1 cellular context compared by ENCODE assay signal in the genomic region with DNA sequence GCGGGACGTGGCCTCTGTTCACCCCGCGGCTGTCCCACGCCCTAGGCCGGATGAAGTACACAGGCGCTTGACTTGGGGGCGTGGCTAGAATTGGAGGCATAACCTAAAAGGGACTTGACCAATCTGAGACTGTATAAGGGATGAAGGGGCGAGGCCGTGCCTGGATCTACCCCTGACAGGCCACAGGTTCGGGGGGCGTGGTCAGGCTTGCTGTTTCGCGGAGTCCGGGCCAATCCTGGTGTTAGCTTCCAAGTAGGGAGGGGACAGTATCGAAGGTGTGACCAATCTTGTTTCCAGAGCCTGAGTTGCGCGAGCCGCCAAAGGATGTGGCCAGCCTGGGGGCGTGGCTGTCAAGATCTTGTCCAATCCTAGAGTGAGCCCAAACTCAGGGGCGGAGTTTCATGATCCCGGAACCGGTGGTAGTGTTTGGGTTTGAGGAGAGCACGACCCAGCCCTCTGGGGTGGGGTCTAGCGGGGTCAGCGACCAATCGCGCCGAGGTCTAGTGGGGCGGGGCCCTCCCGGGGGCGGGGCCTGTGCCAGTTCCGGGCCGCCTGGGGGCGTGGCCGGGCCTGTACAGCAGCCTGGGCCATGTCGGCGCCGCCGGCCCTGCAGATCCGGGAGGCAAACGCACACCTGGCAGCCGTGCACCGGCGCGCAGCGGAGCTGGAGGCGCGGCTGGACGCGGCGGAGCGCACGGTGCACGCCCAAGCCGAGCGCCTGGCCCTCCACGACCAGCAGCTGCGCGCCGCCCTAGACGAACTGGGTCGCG.
A peak's percentile ranks its signal among the peaks of the same experiment; 100 is the strongest.
TF ChIP-seq lines count a peak whose summit lies in the region.

A gene with protein sequence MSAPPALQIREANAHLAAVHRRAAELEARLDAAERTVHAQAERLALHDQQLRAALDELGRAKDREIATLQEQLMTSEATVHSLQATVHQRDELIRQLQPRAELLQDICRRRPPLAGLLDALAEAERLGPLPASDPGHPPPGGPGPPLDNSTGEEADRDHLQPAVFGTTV (plus strand): TSS at position 571 of the 770 bp plus-strand sequence. CDS start 19 bp downstream, at position 590.

TF ChIP-seq in HepG2, 621 proteins besides CTCF, POLR2A, EP300 and RAD21 (continued from another document and continues in another):
- TF ChIP-seq, protein P1, sequence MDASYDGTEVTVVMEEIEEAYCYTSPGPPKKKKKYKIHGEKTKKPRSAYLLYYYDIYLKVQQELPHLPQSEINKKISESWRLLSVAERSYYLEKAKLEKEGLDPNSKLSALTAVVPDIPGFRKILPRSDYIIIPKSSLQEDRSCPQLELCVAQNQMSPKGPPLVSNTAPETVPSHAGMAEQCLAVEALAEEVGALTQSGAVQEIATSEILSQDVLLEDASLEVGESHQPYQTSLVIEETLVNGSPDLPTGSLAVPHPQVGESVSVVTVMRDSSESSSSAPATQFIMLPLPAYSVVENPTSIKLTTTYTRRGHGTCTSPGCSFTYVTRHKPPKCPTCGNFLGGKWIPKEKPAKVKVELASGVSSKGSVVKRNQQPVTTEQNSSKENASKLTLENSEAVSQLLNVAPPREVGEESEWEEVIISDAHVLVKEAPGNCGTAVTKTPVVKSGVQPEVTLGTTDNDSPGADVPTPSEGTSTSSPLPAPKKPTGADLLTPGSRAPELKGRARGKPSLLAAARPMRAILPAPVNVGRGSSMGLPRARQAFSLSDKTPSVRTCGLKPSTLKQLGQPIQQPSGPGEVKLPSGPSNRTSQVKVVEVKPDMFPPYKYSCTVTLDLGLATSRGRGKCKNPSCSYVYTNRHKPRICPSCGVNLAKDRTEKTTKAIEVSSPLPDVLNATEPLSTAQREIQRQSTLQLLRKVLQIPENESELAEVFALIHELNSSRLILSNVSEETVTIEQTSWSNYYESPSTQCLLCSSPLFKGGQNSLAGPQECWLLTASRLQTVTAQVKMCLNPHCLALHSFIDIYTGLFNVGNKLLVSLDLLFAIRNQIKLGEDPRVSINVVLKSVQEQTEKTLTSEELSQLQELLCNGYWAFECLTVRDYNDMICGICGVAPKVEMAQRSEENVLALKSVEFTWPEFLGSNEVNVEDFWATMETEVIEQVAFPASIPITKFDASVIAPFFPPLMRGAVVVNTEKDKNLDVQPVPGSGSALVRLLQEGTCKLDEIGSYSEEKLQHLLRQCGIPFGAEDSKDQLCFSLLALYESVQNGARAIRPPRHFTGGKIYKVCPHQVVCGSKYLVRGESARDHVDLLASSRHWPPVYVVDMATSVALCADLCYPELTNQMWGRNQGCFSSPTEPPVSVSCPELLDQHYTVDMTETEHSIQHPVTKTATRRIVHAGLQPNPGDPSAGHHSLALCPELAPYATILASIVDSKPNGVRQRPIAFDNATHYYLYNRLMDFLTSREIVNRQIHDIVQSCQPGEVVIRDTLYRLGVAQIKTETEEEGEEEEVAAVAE (CRISPR knock-in tag; IDR thresholded peaks at IDR 0.05; ENCODE audit: borderline replicate concordance) = no peak
- TF ChIP-seq ZNF496 (CRISPR knock-in tag; IDR thresholded peaks at IDR 0.05; ENCODE audit: insufficient replicate concordance) (no peak), SRSF4 (IDR thresholded peaks at IDR 0.05; ENCODE audit: low read depth, low read length, poor library complexity, severe bottlenecking) (no peak), STAG1 (CRISPR knock-in tag; IDR thresholded peaks at IDR 0.05) (no peak; the same call in 1 of the 2 replicates), ZNF138 (CRISPR knock-in tag; IDR thresholded peaks at IDR 0.05; ENCODE audit: low read depth) (peak; percentile 66; the same call in 1 of the 2 replicates), MIER2 (CRISPR knock-in tag; IDR thresholded peaks at IDR 0.05) (no peak), SUZ12 (IDR thresholded peaks at IDR 0.05; ENCODE audit: low read depth, low read length) (no peak), SRF (IDR thresholded peaks at IDR 0.05; ENCODE audit: low read depth, low read length) (peak; percentile 37; the same call in 1 of the 2 replicates), MEF2D (CRISPR knock-in tag; IDR thresholded peaks at IDR 0.05) (no peak), MBD4 (IDR thresholded peaks at IDR 0.05; ENCODE audit: borderline replicate concordance, low read length) (no peak), SOX13 (IDR thresholded peaks at IDR 0.05) (no peak), SOX13 (CRISPR knock-in tag; conservative IDR thresholded peaks at IDR 0.05 in 1 of 2, IDR thresholded peaks at IDR 0.05 in 1 of 2) (no peak), ZFY (CRISPR knock-in tag; IDR thresholded peaks at IDR 0.05) (peak; percentile 96), PHF20 (CRISPR knock-in tag; IDR thresholded peaks at IDR 0.05) (no peak), KDM2A (CRISPR knock-in tag; IDR thresholded peaks at IDR 0.05; ENCODE audit: borderline replicate concordance, low read depth) (peak; percentile 60)
- TF ChIP-seq, protein P2, sequence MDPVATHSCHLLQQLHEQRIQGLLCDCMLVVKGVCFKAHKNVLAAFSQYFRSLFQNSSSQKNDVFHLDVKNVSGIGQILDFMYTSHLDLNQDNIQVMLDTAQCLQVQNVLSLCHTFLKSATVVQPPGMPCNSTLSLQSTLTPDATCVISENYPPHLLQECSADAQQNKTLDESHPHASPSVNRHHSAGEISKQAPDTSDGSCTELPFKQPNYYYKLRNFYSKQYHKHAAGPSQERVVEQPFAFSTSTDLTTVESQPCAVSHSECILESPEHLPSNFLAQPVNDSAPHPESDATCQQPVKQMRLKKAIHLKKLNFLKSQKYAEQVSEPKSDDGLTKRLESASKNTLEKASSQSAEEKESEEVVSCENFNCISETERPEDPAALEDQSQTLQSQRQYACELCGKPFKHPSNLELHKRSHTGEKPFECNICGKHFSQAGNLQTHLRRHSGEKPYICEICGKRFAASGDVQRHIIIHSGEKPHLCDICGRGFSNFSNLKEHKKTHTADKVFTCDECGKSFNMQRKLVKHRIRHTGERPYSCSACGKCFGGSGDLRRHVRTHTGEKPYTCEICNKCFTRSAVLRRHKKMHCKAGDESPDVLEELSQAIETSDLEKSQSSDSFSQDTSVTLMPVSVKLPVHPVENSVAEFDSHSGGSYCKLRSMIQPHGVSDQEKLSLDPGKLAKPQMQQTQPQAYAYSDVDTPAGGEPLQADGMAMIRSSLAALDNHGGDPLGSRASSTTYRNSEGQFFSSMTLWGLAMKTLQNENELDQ (CRISPR knock-in tag; IDR thresholded peaks at IDR 0.05; ENCODE audit: borderline replicate concordance) = no peak
- TF ChIP-seq, protein P3, sequence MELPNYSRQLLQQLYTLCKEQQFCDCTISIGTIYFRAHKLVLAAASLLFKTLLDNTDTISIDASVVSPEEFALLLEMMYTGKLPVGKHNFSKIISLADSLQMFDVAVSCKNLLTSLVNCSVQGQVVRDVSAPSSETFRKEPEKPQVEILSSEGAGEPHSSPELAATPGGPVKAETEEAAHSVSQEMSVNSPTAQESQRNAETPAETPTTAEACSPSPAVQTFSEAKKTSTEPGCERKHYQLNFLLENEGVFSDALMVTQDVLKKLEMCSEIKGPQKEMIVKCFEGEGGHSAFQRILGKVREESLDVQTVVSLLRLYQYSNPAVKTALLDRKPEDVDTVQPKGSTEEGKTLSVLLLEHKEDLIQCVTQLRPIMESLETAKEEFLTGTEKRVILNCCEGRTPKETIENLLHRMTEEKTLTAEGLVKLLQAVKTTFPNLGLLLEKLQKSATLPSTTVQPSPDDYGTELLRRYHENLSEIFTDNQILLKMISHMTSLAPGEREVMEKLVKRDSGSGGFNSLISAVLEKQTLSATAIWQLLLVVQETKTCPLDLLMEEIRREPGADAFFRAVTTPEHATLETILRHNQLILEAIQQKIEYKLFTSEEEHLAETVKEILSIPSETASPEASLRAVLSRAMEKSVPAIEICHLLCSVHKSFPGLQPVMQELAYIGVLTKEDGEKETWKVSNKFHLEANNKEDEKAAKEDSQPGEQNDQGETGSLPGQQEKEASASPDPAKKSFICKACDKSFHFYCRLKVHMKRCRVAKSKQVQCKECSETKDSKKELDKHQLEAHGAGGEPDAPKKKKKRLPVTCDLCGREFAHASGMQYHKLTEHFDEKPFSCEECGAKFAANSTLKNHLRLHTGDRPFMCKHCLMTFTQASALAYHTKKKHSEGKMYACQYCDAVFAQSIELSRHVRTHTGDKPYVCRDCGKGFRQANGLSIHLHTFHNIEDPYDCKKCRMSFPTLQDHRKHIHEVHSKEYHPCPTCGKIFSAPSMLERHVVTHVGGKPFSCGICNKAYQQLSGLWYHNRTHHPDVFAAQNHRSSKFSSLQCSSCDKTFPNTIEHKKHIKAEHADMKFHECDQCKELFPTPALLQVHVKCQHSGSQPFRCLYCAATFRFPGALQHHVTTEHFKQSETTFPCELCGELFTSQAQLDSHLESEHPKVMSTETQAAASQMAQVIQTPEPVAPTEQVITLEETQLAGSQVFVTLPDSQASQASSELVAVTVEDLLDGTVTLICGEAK (IDR thresholded peaks at IDR 0.05) = no peak
- TF ChIP-seq, protein P3 (CRISPR knock-in tag; IDR thresholded peaks at IDR 0.05) = no peak; the same call in 1 of the 2 replicates
- TF ChIP-seq, protein P4, sequence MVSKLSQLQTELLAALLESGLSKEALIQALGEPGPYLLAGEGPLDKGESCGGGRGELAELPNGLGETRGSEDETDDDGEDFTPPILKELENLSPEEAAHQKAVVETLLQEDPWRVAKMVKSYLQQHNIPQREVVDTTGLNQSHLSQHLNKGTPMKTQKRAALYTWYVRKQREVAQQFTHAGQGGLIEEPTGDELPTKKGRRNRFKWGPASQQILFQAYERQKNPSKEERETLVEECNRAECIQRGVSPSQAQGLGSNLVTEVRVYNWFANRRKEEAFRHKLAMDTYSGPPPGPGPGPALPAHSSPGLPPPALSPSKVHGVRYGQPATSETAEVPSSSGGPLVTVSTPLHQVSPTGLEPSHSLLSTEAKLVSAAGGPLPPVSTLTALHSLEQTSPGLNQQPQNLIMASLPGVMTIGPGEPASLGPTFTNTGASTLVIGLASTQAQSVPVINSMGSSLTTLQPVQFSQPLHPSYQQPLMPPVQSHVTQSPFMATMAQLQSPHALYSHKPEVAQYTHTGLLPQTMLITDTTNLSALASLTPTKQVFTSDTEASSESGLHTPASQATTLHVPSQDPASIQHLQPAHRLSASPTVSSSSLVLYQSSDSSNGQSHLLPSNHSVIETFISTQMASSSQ (IDR thresholded peaks at IDR 0.05; ENCODE audit: low read depth) = no peak
- TF ChIP-seq, protein P4 (CRISPR knock-in tag; IDR thresholded peaks at IDR 0.05; ENCODE audit: borderline replicate concordance) = no peak
- TF ChIP-seq, protein P5, sequence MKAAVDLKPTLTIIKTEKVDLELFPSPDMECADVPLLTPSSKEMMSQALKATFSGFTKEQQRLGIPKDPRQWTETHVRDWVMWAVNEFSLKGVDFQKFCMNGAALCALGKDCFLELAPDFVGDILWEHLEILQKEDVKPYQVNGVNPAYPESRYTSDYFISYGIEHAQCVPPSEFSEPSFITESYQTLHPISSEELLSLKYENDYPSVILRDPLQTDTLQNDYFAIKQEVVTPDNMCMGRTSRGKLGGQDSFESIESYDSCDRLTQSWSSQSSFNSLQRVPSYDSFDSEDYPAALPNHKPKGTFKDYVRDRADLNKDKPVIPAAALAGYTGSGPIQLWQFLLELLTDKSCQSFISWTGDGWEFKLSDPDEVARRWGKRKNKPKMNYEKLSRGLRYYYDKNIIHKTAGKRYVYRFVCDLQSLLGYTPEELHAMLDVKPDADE (CRISPR knock-in tag; IDR thresholded peaks at IDR 0.05) = 0 out of 2 replicates have a peak, but pooled peaks have one; percentile 12
- TF ChIP-seq, protein P6, sequence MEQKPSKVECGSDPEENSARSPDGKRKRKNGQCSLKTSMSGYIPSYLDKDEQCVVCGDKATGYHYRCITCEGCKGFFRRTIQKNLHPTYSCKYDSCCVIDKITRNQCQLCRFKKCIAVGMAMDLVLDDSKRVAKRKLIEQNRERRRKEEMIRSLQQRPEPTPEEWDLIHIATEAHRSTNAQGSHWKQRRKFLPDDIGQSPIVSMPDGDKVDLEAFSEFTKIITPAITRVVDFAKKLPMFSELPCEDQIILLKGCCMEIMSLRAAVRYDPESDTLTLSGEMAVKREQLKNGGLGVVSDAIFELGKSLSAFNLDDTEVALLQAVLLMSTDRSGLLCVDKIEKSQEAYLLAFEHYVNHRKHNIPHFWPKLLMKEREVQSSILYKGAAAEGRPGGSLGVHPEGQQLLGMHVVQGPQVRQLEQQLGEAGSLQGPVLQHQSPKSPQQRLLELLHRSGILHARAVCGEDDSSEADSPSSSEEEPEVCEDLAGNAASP (CRISPR knock-in tag; IDR thresholded peaks at IDR 0.05; ENCODE audit: borderline replicate concordance) = peak; percentile 40; the same call in 1 of the 2 replicates
